Comparison of ENCODE assay signal across 2 cellular contexts in the genomic region with DNA sequence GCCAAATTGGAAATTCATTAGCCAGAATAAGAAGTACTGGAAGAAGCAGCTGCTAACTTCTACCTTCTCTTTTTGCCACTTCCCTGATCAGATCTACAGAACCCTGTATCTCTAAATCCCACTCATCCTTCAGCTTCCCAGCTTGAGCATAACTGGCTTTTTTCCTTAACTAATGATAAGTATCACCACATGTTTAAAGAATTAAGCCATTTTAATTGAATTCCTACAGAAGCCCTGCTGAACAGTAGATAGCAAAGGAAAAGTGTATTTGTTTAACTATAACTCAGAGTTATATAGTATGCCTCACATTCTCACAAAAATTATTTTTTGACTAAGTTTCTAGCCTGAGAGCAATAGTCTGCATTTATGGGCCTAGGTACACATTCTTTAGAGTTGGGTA.
TF ChIP-seq lines count a peak whose summit lies in the region.

No MANE protein-coding gene starts in this region.

TF ChIP-seq in GM23338, 12 proteins besides CTCF, POLR2A, EP300 and RAD21 (continued from another document):
- TF ChIP-seq REST (IDR thresholded peaks at IDR 0.05; ENCODE audit: unreplicated experiment) (no peak), ZNF331 (CRISPR knock-in tag; IDR thresholded peaks at IDR 0.05; ENCODE audit: low read depth) (no peak), NANOG (IDR thresholded peaks at IDR 0.05; ENCODE audit: borderline replicate concordance) (no peak), POLR2AphosphoS5 (IDR thresholded peaks at IDR 0.05; ENCODE audit: low read depth) (no peak), ZNF114 (CRISPR knock-in tag; IDR thresholded peaks at IDR 0.05) (no peak)
- TF ChIP-seq, protein P1, sequence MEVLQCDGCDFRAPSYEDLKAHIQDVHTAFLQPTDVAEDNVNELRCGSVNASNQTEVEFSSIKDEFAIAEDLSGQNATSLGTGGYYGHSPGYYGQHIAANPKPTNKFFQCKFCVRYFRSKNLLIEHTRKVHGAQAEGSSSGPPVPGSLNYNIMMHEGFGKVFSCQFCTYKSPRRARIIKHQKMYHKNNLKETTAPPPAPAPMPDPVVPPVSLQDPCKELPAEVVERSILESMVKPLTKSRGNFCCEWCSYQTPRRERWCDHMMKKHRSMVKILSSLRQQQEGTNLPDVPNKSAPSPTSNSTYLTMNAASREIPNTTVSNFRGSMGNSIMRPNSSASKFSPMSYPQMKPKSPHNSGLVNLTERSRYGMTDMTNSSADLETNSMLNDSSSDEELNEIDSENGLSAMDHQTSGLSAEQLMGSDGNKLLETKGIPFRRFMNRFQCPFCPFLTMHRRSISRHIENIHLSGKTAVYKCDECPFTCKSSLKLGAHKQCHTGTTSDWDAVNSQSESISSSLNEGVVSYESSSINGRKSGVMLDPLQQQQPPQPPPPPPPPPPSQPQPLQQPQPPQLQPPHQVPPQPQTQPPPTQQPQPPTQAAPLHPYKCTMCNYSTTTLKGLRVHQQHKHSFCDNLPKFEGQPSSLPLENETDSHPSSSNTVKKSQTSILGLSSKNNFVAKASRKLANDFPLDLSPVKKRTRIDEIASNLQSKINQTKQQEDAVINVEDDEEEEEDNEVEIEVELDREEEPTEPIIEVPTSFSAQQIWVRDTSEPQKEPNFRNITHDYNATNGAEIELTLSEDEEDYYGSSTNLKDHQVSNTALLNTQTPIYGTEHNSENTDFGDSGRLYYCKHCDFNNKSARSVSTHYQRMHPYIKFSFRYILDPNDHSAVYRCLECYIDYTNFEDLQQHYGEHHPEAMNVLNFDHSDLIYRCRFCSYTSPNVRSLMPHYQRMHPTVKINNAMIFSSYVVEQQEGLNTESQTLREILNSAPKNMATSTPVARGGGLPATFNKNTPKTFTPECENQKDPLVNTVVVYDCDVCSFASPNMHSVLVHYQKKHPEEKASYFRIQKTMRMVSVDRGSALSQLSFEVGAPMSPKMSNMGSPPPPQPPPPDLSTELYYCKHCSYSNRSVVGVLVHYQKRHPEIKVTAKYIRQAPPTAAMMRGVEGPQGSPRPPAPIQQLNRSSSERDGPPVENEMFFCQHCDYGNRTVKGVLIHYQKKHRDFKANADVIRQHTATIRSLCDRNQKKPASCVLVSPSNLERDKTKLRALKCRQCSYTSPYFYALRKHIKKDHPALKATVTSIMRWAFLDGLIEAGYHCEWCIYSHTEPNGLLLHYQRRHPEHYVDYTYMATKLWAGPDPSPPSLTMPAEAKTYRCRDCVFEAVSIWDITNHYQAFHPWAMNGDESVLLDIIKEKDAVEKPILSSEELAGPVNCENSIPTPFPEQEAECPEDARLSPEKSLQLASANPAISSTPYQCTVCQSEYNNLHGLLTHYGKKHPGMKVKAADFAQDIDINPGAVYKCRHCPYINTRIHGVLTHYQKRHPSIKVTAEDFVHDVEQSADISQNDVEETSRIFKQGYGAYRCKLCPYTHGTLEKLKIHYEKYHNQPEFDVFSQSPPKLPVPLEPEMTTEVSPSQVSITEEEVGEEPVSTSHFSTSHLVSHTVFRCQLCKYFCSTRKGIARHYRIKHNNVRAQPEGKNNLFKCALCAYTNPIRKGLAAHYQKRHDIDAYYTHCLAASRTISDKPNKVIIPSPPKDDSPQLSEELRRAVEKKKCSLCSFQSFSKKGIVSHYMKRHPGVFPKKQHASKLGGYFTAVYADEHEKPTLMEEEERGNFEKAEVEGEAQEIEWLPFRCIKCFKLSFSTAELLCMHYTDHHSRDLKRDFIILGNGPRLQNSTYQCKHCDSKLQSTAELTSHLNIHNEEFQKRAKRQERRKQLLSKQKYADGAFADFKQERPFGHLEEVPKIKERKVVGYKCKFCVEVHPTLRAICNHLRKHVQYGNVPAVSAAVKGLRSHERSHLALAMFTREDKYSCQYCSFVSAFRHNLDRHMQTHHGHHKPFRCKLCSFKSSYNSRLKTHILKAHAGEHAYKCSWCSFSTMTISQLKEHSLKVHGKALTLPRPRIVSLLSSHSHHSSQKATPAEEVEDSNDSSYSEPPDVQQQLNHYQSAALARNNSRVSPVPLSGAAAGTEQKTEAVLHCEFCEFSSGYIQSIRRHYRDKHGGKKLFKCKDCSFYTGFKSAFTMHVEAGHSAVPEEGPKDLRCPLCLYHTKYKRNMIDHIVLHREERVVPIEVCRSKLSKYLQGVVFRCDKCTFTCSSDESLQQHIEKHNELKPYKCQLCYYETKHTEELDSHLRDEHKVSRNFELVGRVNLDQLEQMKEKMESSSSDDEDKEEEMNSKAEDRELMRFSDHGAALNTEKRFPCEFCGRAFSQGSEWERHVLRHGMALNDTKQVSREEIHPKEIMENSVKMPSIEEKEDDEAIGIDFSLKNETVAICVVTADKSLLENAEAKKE (CRISPR knock-in tag; IDR thresholded peaks at IDR 0.05): no peak
- TF ChIP-seq, protein P2, sequence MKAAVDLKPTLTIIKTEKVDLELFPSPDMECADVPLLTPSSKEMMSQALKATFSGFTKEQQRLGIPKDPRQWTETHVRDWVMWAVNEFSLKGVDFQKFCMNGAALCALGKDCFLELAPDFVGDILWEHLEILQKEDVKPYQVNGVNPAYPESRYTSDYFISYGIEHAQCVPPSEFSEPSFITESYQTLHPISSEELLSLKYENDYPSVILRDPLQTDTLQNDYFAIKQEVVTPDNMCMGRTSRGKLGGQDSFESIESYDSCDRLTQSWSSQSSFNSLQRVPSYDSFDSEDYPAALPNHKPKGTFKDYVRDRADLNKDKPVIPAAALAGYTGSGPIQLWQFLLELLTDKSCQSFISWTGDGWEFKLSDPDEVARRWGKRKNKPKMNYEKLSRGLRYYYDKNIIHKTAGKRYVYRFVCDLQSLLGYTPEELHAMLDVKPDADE (IDR thresholded peaks at IDR 0.05): no peak

TF ChIP-seq in SK-N-SH, 30 proteins besides CTCF, POLR2A, EP300 and RAD21 (continued from another document):
- TF ChIP-seq IRF3 (IDR thresholded peaks at IDR 0.05; ENCODE audit: low read depth, low read length) (no peak), JUND (IDR thresholded peaks at IDR 0.05) (no peak), RCOR1 (IDR thresholded peaks at IDR 0.05; ENCODE audit: low read length) (peak; percentile 68; the same call in 1 of the 2 replicates), SIN3A (IDR thresholded peaks at IDR 0.05; ENCODE audit: borderline replicate concordance, low read depth, low read length) (no peak), SMC3 (IDR thresholded peaks at IDR 0.05; ENCODE audit: low read depth, low read length) (no peak), TEAD4 (IDR thresholded peaks at IDR 0.05; ENCODE audit: borderline replicate concordance, insufficient read depth) (no peak), RFX5 (IDR thresholded peaks at IDR 0.05; ENCODE audit: low read length) (no peak)
- TF ChIP-seq, protein P3, sequence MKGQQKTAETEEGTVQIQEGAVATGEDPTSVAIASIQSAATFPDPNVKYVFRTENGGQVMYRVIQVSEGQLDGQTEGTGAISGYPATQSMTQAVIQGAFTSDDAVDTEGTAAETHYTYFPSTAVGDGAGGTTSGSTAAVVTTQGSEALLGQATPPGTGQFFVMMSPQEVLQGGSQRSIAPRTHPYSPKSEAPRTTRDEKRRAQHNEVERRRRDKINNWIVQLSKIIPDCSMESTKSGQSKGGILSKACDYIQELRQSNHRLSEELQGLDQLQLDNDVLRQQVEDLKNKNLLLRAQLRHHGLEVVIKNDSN (IDR thresholded peaks at IDR 0.05; ENCODE audit: borderline replicate concordance, low read depth): no peak
TF ChIP-seq in SK-N-SH: peak in this region for 2.
